7 cellular contexts compared by ENCODE assay signal in genomic region chr6:157019115-157019628, GRCh38.
DNase-seq lines count a peak whose midpoint lies in the region; ATAC-seq and TF ChIP-seq lines count a peak whose summit lies in the region.

No MANE protein-coding gene starts in this region.

- H3K79me2 ChIP-seq in MM.1S (ENCODE audit: low read length) (peaks cover 65% of the 10 kb centered on the region), neural progenitor cell (ENCODE audit: low read depth) (peaks cover 87% of the 10 kb centered on the region)

- no peak overlapping the region for H3K4me3 Mint-ChIP-seq in activated naive CD8-positive, alpha-beta T cell treated with anti-CD3 and anti-CD28 coated beads for 36 hours
- no peak overlapping the region for H3K4me3 Mint-ChIP-seq in neural progenitor cell

- H3K36me3 Mint-ChIP-seq in activated naive CD8-positive, alpha-beta T cell treated with anti-CD3 and anti-CD28 coated beads for 36 hours: peaks cover 3% of the 10 kb centered on the region
- H3K36me3 Mint-ChIP-seq in neural progenitor cell: no peaks in the 10 kb centered on the region

- H3K9me3 ChIP-seq in MM.1S (replicated peaks; ENCODE audit: insufficient read depth, low read length) (no peaks in the 10 kb centered on the region), neural progenitor cell (ENCODE audit: low read depth) (no peaks in the 10 kb centered on the region)

- H3K27me3 Mint-ChIP-seq in activated naive CD8-positive, alpha-beta T cell treated with anti-CD3 and anti-CD28 coated beads for 36 hours: no peaks in the 10 kb centered on the region
- H3K27me3 Mint-ChIP-seq in neural progenitor cell (ENCODE audit: insufficient read depth, low read depth): no peaks in the 10 kb centered on the region

- H2AFZ ChIP-seq in MM.1S (ENCODE audit: low read length): no peak overlapping the region
- no peak overlapping the region for H2AFZ ChIP-seq in neural progenitor cell (replicated peaks)

- peak overlapping the region; percentile 46 for H3K9ac ChIP-seq in MM.1S (ENCODE audit: low read length)
- no peak overlapping the region for H3K9ac ChIP-seq in neural progenitor cell

- H3K9me3 Mint-ChIP-seq in activated naive CD8-positive, alpha-beta T cell treated with anti-CD3 and anti-CD28 coated beads for 36 hours: no peaks in the 10 kb centered on the region
- H3K9me3 Mint-ChIP-seq in neural progenitor cell: no peaks in the 10 kb centered on the region

- H3K36me3 ChIP-seq in MM.1S (replicated peaks; ENCODE audit: insufficient read depth, low read length) (no peaks in the 10 kb centered on the region), neural progenitor cell (no peaks in the 10 kb centered on the region)

- H3K27me3 ChIP-seq in MM.1S (replicated peaks; ENCODE audit: insufficient read depth, low read length) (no peaks in the 10 kb centered on the region), neural progenitor cell (no peaks in the 10 kb centered on the region)

- H3K4me1 ChIP-seq in MM.1S (ENCODE audit: low read length) (peaks cover 17% of the 10 kb centered on the region), neural progenitor cell (peaks cover 29% of the 10 kb centered on the region)

- peaks cover 36% of the 10 kb centered on the region for H3K4me1 Mint-ChIP-seq in activated naive CD8-positive, alpha-beta T cell treated with anti-CD3 and anti-CD28 coated beads for 36 hours
- H3K4me1 Mint-ChIP-seq in neural progenitor cell: peaks cover 47% of the 10 kb centered on the region

- H4K20me1 ChIP-seq in MM.1S (ENCODE audit: insufficient read depth, low read length): no peaks in the 10 kb centered on the region
- H4K20me1 ChIP-seq in neural progenitor cell (ENCODE audit: low read depth): peaks cover 56% of the 10 kb centered on the region

- DNase-seq in GM12864 (ENCODE audit: low read depth) (no peak), MM.1S (peak; percentile 17), neural progenitor cell (ENCODE audit: low spot score) (peak; percentile 49)
- no peak for DNase-seq in activated naive CD8-positive, alpha-beta T cell treated with anti-CD3 and anti-CD28 coated beads for 36 hours

- H3F3A ChIP-seq in MM.1S (ENCODE audit: insufficient read depth, low read length): peaks cover 11% of the 10 kb centered on the region
- peaks cover 33% of the 10 kb centered on the region for H3F3A ChIP-seq in neural progenitor cell (ENCODE audit: low read depth)

- H3K4me2 ChIP-seq in MM.1S (ENCODE audit: low read depth, low read length) (peak overlapping the region; percentile 84), neural progenitor cell (peak overlapping the region; percentile 97)

- no peak for TF ChIP-seq CTCF in GM12864 (IDR thresholded peaks at IDR 0.05; ENCODE audit: low read depth, low read length, missing control alignments)
- no peak for TF ChIP-seq CTCF in MM.1S (IDR thresholded peaks at IDR 0.05; ENCODE audit: low read length)
- peak; percentile 42 for TF ChIP-seq CTCF in neural progenitor cell (IDR thresholded peaks at IDR 0.05)

- ATAC-seq in HG02938 (IDR thresholded peaks at IDR 0.05; ENCODE audit: unreplicated experiment): no peak
- ATAC-seq in GM21786 (IDR thresholded peaks at IDR 0.05; ENCODE audit: unreplicated experiment): no peak
- no peak for ATAC-seq in HG03280 (IDR thresholded peaks at IDR 0.05; ENCODE audit: unreplicated experiment)

- H3K9me2 ChIP-seq in MM.1S (replicated peaks; ENCODE audit: insufficient read depth, low read length): no peaks in the 10 kb centered on the region

- H3K27ac ChIP-seq in MM.1S (ENCODE audit: low read length) (peak overlapping the region; percentile 75), neural progenitor cell (no peak overlapping the region)

- peak overlapping the region; percentile 79 for H3K27ac Mint-ChIP-seq in activated naive CD8-positive, alpha-beta T cell treated with anti-CD3 and anti-CD28 coated beads for 36 hours
- no peak overlapping the region for H3K27ac Mint-ChIP-seq in neural progenitor cell

- H3K4me3 ChIP-seq in GM12864 (ENCODE audit: low read depth, low read length) (peak overlapping the region; percentile 22; the same call in 1 of the 2 replicates), MM.1S (ENCODE audit: low read length) (peak overlapping the region; percentile 55), neural progenitor cell (no peak overlapping the region)

Comparison
In these comparisons a context has a peak if more than half of its experiments do, and no peak if none do; other contexts are left out.
1. DNase-seq: peak in MM.1S (single experiment) and neural progenitor cell (single experiment); none in GM12864 (single experiment) and activated naive CD8-positive, alpha-beta T cell treated with anti-CD3 and anti-CD28 coated beads for 36 hours (single experiment).